Comparison of ENCODE assay signal across 19 cellular contexts in genomic region chr11:30567148-30567547, GRCh38. TPM values are rescaled to one million over a fixed set of nuclear protein-coding genes. Genes with fewer than 3 reads are reported as not detected.
"Had no signal": no experiment of that assay in that cellular context is flagged by ENCODE, and none has a peak within 500 bp of the region (broad histone marks: within the 10 kb centered on the region; RNA-seq: fewer than 3 reads in every experiment).

No MANE protein-coding gene starts in this region.

- H3K9me3 Mint-ChIP-seq: T-cell had no signal

- H3K4me1 Mint-ChIP-seq: activated CD8-positive, alpha-beta memory T cell treated with anti-CD3 and anti-CD28 coated beads, Interleukin-2, amount 10 ng/mL, durations not matched to agents 7 days and 5 days; T-cell had no signal

- DNase-seq: activated CD4-positive, alpha-beta T cell treated with anti-CD3 and anti-CD28 coated beads for 1 hour; activated CD4-positive, alpha-beta T cell treated with anti-CD3 and anti-CD28 coated beads, Interleukin-2, amount 50 U/mL, for 48 hours; activated CD8-positive, alpha-beta memory T cell treated with anti-CD3 and anti-CD28 coated beads, Interleukin-2, amount 10 ng/mL, durations not matched to agents 7 days and 5 days; activated naive CD4-positive, alpha-beta T cell treated with anti-CD3 and anti-CD28 coated beads, Interleukin-2, amount 50 U/mL, for 16 hours; activated T-cell treated with anti-CD3 and anti-CD28 coated beads, Interleukin-2, amount 50 U/mL, for 1 hour; central memory CD4-positive, alpha-beta T cell; colonic mucosa; effector CD4-positive, alpha-beta T cell; foreskin fibroblast; lower lobe of right lung; midbrain; pancreas; sigmoid colon; stimulated activated CD4-positive, alpha-beta T cell treated with anti-CD3 and anti-CD28 coated beads, Interleukin-1b, Interleukin-23, amount 100 ng/mL, for 48 hours; stomach; T-cell; T-helper 9 cell; testis had no signal

- ATAC-seq: activated CD8-positive, alpha-beta memory T cell treated with anti-CD3 and anti-CD28 coated beads, Interleukin-2, amount 10 ng/mL, durations not matched to agents 7 days and 5 days; lower lobe of right lung; pancreas; T-cell had no signal

- H3K4me3 Mint-ChIP-seq: activated CD8-positive, alpha-beta memory T cell treated with anti-CD3 and anti-CD28 coated beads, Interleukin-2, amount 10 ng/mL, durations not matched to agents 7 days and 5 days; T-cell had no signal

- H3K27me3 Mint-ChIP-seq: activated CD8-positive, alpha-beta memory T cell treated with anti-CD3 and anti-CD28 coated beads, Interleukin-2, amount 10 ng/mL, durations not matched to agents 7 days and 5 days; T-cell had no signal

- H3K27me3 ChIP-seq: colonic mucosa, esophagus muscularis mucosa, pancreas, sigmoid colon, stomach, testis had no signal

- H3K4me3 ChIP-seq: colonic mucosa, esophagus muscularis mucosa, lower lobe of right lung, pancreas, sigmoid colon, stomach, testis had no signal

- H3K27ac Mint-ChIP-seq: activated CD8-positive, alpha-beta memory T cell treated with anti-CD3 and anti-CD28 coated beads, Interleukin-2, amount 10 ng/mL, durations not matched to agents 7 days and 5 days; T-cell had no signal

- H3K27ac ChIP-seq: colonic mucosa, esophagus muscularis mucosa, lower lobe of right lung, pancreas, stomach, testis had no signal

- H3K4me1 ChIP-seq: colonic mucosa, lower lobe of right lung, pancreas, stomach had no signal

- H3K36me3 ChIP-seq: colonic mucosa, esophagus muscularis mucosa, lower lobe of right lung, pancreas, sigmoid colon, stomach had no signal

- H3K9me3 ChIP-seq: colonic mucosa, esophagus muscularis mucosa, lower lobe of right lung, pancreas, sigmoid colon, stomach, testis had no signal

- H3K36me3 Mint-ChIP-seq: activated CD8-positive, alpha-beta memory T cell treated with anti-CD3 and anti-CD28 coated beads, Interleukin-2, amount 10 ng/mL, durations not matched to agents 7 days and 5 days; T-cell had no signal

RNA-seq across cellular contexts. Expression of gene MPPED2, which starts 19.0 kb away (rescaled TPM):
- total RNA-seq: activated CD8-positive, alpha-beta memory T cell treated with anti-CD3 and anti-CD28 coated beads, Interleukin-2, amount 10 ng/mL, durations not matched to agents 7 days and 5 days had no signal
